ENCODE assay signal across 1 cellular context in the genomic region with DNA sequence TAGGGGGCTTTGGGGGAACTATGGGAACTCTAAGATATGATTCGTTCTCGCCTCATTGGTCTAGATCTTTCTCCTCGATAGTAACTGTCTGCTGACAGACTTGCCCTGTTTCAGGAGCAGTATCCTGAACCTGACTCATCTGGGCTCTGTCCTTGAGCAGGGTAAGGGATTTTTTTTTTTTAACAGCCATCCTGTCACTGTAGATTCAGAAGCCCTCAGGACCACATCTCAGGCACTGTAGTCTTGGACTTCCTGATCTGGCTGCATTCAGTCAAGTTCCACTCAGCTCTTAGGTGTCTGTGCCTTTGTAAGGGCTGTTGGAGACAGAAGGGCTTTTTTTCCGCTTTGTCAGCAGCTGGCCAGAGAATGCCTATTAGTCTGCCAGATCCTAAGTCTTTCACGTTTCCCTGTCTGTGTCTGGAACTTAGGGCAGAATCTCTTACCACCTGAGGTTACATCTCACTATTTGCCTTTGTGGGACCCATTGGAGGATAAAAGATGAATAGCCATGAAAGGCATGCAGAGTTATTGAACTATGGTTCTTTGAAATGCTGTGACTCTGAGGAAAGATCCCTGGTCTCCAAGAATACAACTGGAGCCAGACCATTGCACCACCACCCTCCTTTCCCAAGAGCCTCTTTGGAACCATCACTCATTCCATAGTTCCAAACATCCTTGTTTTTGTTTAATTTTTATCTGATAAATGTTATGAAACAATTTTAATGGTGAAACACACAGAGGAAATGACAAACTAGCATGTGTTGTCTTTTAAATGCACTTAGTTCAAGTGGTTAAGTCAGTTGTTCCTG.
TF ChIP-seq lines count a peak whose summit lies in the region.

No MANE protein-coding gene starts in this region.

TF ChIP-seq in HepG2, 621 proteins besides CTCF, POLR2A, EP300 and RAD21:
- TF ChIP-seq ZNF496 (CRISPR knock-in tag; IDR thresholded peaks at IDR 0.05; ENCODE audit: insufficient replicate concordance) = no peak
- TF ChIP-seq ZNF644 (CRISPR knock-in tag; IDR thresholded peaks at IDR 0.05; ENCODE audit: low read depth) = 0 out of 2 replicates have a peak, but pooled peaks have one; percentile 32
- peak; percentile 62 to 71; a peak in 3 of 4 replicates for TF ChIP-seq MAFK (conservative IDR thresholded peaks at IDR 0.05 in 1 of 2, IDR thresholded peaks at IDR 0.05 in 1 of 2; ENCODE audit: low read length in 2 of 2)
- TF ChIP-seq, protein P1, sequence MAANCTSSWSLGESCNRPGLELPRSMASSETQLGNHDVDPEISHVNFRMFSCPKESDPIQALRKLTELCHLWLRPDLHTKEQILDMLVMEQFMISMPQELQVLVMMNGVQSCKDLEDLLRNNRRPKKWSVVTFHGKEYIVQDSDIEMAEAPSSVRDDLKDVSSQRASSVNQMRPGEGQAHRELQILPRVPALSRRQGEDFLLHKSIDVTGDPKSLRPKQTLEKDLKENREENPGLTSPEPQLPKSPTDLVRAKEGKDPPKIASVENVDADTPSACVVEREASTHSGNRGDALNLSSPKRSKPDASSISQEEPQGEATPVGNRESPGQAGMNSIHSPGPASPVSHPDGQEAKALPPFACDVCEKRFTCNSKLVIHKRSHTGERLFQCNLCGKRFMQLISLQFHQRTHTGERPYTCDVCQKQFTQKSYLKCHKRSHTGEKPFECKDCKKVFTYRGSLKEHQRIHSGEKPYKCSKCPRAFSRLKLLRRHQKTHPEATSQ (CRISPR knock-in tag; IDR thresholded peaks at IDR 0.05; ENCODE audit: borderline replicate concordance) = no peak
- no peak for TF ChIP-seq SP1 (IDR thresholded peaks at IDR 0.05)
- TF ChIP-seq SP1 (CRISPR knock-in tag; IDR thresholded peaks at IDR 0.05) = no peak
- no peak for TF ChIP-seq ZNF124 (CRISPR knock-in tag; IDR thresholded peaks at IDR 0.05)
- no peak for TF ChIP-seq KLF12 (CRISPR knock-in tag; IDR thresholded peaks at IDR 0.05; ENCODE audit: borderline replicate concordance)
- no peak for TF ChIP-seq FOXA1 (IDR thresholded peaks at IDR 0.05)
- no peak for TF ChIP-seq FOXA1 (CRISPR knock-in tag; IDR thresholded peaks at IDR 0.05)
- TF ChIP-seq FOSL2 (CRISPR knock-in tag; IDR thresholded peaks at IDR 0.05) = peak; percentile 43; the same call in 1 of the 2 replicates
- TF ChIP-seq FOXJ3 (CRISPR knock-in tag; IDR thresholded peaks at IDR 0.05; ENCODE audit: borderline replicate concordance) = no peak
- TF ChIP-seq MEIS2 (CRISPR knock-in tag; IDR thresholded peaks at IDR 0.05) = no peak
- TF ChIP-seq ZMYM4 (CRISPR knock-in tag; IDR thresholded peaks at IDR 0.05) = no peak
- no peak for TF ChIP-seq REPIN1 (CRISPR knock-in tag; IDR thresholded peaks at IDR 0.05; ENCODE audit: borderline replicate concordance, low read depth)
- no peak for TF ChIP-seq ZNF260 (CRISPR knock-in tag; IDR thresholded peaks at IDR 0.05; ENCODE audit: borderline replicate concordance, low read depth)
- no peak for TF ChIP-seq ZNF883 (CRISPR knock-in tag; IDR thresholded peaks at IDR 0.05; ENCODE audit: not compliant biosample characterization)
- no peak for TF ChIP-seq FOXM1 (CRISPR knock-in tag; IDR thresholded peaks at IDR 0.05)
- TF ChIP-seq, protein P2, sequence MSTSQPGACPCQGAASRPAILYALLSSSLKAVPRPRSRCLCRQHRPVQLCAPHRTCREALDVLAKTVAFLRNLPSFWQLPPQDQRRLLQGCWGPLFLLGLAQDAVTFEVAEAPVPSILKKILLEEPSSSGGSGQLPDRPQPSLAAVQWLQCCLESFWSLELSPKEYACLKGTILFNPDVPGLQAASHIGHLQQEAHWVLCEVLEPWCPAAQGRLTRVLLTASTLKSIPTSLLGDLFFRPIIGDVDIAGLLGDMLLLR (CRISPR knock-in tag; IDR thresholded peaks at IDR 0.05) = no peak
- TF ChIP-seq, protein P3, sequence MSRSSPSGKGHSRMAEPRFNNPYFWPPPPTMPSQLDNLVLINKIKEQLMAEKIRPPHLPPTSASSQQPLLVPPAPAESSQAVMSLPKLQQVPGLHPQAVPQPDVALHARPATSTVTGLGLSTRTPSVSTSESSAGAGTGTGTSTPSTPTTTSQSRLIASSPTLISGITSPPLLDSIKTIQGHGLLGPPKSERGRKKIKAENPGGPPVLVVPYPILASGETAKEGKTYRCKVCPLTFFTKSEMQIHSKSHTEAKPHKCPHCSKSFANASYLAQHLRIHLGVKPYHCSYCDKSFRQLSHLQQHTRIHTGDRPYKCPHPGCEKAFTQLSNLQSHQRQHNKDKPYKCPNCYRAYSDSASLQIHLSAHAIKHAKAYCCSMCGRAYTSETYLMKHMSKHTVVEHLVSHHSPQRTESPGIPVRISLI (CRISPR knock-in tag; IDR thresholded peaks at IDR 0.05; ENCODE audit: borderline replicate concordance) = peak; percentile 40; the same call in 1 of the 2 replicates
- no peak for TF ChIP-seq SIX1 (CRISPR knock-in tag; IDR thresholded peaks at IDR 0.05; ENCODE audit: borderline replicate concordance)
- TF ChIP-seq MAFF (IDR thresholded peaks at IDR 0.05; ENCODE audit: low read depth, low read length) = peak; percentile 60; the same call in 1 of the 2 replicates
- TF ChIP-seq ZNF331 (CRISPR knock-in tag; IDR thresholded peaks at IDR 0.05) = no peak
- TF ChIP-seq, protein P4, sequence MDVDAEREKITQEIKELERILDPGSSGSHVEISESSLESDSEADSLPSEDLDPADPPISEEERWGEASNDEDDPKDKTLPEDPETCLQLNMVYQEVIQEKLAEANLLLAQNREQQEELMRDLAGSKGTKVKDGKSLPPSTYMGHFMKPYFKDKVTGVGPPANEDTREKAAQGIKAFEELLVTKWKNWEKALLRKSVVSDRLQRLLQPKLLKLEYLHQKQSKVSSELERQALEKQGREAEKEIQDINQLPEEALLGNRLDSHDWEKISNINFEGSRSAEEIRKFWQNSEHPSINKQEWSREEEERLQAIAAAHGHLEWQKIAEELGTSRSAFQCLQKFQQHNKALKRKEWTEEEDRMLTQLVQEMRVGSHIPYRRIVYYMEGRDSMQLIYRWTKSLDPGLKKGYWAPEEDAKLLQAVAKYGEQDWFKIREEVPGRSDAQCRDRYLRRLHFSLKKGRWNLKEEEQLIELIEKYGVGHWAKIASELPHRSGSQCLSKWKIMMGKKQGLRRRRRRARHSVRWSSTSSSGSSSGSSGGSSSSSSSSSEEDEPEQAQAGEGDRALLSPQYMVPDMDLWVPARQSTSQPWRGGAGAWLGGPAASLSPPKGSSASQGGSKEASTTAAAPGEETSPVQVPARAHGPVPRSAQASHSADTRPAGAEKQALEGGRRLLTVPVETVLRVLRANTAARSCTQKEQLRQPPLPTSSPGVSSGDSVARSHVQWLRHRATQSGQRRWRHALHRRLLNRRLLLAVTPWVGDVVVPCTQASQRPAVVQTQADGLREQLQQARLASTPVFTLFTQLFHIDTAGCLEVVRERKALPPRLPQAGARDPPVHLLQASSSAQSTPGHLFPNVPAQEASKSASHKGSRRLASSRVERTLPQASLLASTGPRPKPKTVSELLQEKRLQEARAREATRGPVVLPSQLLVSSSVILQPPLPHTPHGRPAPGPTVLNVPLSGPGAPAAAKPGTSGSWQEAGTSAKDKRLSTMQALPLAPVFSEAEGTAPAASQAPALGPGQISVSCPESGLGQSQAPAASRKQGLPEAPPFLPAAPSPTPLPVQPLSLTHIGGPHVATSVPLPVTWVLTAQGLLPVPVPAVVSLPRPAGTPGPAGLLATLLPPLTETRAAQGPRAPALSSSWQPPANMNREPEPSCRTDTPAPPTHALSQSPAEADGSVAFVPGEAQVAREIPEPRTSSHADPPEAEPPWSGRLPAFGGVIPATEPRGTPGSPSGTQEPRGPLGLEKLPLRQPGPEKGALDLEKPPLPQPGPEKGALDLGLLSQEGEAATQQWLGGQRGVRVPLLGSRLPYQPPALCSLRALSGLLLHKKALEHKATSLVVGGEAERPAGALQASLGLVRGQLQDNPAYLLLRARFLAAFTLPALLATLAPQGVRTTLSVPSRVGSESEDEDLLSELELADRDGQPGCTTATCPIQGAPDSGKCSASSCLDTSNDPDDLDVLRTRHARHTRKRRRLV (CRISPR knock-in tag; IDR thresholded peaks at IDR 0.05) = no peak
- TF ChIP-seq ZFP1 (CRISPR knock-in tag; IDR thresholded peaks at IDR 0.05) = no peak
- no peak for TF ChIP-seq SRSF9 (IDR thresholded peaks at IDR 0.05; ENCODE audit: borderline replicate concordance, insufficient read depth, low read depth, low read length, poor library complexity, severe bottlenecking)
- TF ChIP-seq ZNF7 (CRISPR knock-in tag; IDR thresholded peaks at IDR 0.05) = no peak
- no peak for TF ChIP-seq ZBTB7A (CRISPR knock-in tag; IDR thresholded peaks at IDR 0.05)
- TF ChIP-seq, protein P5, sequence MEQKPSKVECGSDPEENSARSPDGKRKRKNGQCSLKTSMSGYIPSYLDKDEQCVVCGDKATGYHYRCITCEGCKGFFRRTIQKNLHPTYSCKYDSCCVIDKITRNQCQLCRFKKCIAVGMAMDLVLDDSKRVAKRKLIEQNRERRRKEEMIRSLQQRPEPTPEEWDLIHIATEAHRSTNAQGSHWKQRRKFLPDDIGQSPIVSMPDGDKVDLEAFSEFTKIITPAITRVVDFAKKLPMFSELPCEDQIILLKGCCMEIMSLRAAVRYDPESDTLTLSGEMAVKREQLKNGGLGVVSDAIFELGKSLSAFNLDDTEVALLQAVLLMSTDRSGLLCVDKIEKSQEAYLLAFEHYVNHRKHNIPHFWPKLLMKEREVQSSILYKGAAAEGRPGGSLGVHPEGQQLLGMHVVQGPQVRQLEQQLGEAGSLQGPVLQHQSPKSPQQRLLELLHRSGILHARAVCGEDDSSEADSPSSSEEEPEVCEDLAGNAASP (CRISPR knock-in tag; IDR thresholded peaks at IDR 0.05; ENCODE audit: borderline replicate concordance) = no peak
- TF ChIP-seq SOX13 (IDR thresholded peaks at IDR 0.05) = no peak
- peak in 1 of 2 experiments; percentile 16; a peak in 1 of 4 replicates for TF ChIP-seq SOX13 (CRISPR knock-in tag; conservative IDR thresholded peaks at IDR 0.05 in 1 of 2, IDR thresholded peaks at IDR 0.05 in 1 of 2)
- 0 out of 2 replicates have a peak, but pooled peaks have one; percentile 16 for TF ChIP-seq PHF21A (CRISPR knock-in tag; IDR thresholded peaks at IDR 0.05)
- TF ChIP-seq HDAC2 (CRISPR knock-in tag; IDR thresholded peaks at IDR 0.05) = no peak
- no peak for TF ChIP-seq ATF7 (IDR thresholded peaks at IDR 0.05)
- no peak for TF ChIP-seq ATF7 (CRISPR knock-in tag; IDR thresholded peaks at IDR 0.05)
- no peak for TF ChIP-seq SCMH1 (CRISPR knock-in tag; IDR thresholded peaks at IDR 0.05; ENCODE audit: borderline replicate concordance)
- TF ChIP-seq ERF (CRISPR knock-in tag; IDR thresholded peaks at IDR 0.05) = 0 out of 2 replicates have a peak, but pooled peaks have one; percentile 14
- TF ChIP-seq PCBP2 (optimal IDR thresholded peaks at IDR 0.05; ENCODE audit: low read depth, low read length, poor library complexity, severe bottlenecking) = no peak
- TF ChIP-seq, protein P6, sequence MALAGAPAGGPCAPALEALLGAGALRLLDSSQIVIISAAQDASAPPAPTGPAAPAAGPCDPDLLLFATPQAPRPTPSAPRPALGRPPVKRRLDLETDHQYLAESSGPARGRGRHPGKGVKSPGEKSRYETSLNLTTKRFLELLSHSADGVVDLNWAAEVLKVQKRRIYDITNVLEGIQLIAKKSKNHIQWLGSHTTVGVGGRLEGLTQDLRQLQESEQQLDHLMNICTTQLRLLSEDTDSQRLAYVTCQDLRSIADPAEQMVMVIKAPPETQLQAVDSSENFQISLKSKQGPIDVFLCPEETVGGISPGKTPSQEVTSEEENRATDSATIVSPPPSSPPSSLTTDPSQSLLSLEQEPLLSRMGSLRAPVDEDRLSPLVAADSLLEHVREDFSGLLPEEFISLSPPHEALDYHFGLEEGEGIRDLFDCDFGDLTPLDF (CRISPR knock-in tag; IDR thresholded peaks at IDR 0.05) = no peak
- TF ChIP-seq, protein P7, sequence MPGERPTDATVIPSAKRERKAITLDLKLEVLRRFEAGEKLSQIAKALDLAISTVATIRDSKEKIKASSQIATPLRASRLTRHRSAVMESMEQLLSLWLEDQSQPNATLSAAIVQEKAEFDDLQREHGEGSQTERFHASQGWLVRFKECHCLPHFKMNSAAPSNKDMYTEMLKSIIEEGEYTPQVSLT (CRISPR knock-in tag; IDR thresholded peaks at IDR 0.05; ENCODE audit: borderline replicate concordance, low read depth) = no peak
- no peak for TF ChIP-seq TBP (CRISPR knock-in tag; IDR thresholded peaks at IDR 0.05)
- TF ChIP-seq TCF7 (IDR thresholded peaks at IDR 0.05; ENCODE audit: low read depth) = peak; percentile 22; the same call in 1 of the 2 replicates
- no peak for TF ChIP-seq RFX3 (CRISPR knock-in tag; IDR thresholded peaks at IDR 0.05)
- TF ChIP-seq, protein P8, sequence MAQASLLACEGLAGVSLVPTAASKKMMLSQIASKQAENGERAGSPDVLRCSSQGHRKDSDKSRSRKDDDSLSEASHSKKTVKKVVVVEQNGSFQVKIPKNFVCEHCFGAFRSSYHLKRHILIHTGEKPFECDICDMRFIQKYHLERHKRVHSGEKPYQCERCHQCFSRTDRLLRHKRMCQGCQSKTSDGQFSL (CRISPR knock-in tag; IDR thresholded peaks at IDR 0.05) = no peak
- no peak for TF ChIP-seq ZNF354B (CRISPR knock-in tag; IDR thresholded peaks at IDR 0.05)
- TF ChIP-seq ZNF510 (CRISPR knock-in tag; IDR thresholded peaks at IDR 0.05; ENCODE audit: low read depth) = no peak
- TF ChIP-seq, protein P9, sequence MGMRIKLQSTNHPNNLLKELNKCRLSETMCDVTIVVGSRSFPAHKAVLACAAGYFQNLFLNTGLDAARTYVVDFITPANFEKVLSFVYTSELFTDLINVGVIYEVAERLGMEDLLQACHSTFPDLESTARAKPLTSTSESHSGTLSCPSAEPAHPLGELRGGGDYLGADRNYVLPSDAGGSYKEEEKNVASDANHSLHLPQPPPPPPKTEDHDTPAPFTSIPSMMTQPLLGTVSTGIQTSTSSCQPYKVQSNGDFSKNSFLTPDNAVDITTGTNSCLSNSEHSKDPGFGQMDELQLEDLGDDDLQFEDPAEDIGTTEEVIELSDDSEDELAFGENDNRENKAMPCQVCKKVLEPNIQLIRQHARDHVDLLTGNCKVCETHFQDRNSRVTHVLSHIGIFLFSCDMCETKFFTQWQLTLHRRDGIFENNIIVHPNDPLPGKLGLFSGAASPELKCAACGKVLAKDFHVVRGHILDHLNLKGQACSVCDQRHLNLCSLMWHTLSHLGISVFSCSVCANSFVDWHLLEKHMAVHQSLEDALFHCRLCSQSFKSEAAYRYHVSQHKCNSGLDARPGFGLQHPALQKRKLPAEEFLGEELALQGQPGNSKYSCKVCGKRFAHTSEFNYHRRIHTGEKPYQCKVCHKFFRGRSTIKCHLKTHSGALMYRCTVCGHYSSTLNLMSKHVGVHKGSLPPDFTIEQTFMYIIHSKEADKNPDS (CRISPR knock-in tag; IDR thresholded peaks at IDR 0.05) = no peak
